Comparison of ENCODE assay signal across 19 cellular contexts in the genomic region with DNA sequence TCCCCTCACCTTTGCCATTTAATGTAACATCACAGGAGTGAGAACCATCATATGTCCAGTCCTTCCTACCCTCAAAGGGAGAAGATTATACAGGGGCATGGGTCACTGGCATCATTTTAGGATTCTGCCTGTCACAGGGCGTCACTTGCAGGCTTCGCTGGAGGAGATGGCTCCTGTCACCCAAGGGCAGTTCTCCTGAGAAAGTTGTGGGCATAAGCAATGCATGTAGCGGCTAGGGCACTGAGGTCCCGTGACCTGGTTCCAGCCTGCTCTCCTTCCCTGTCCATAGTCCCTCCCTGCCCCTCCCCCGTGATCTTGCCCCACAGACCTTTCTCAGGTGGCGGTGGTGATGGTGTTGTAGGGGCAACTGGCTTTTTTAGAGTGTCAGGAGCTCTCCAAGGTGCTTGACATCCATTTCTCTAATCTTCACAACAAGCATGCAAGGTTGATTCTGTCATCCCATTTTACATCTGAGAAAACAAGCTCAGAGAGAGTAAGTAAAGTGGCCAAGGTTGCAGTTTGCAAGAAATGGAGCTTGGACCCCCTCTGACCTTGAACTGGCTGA.
DNase-seq lines count a peak whose midpoint lies in the region; ATAC-seq and TF ChIP-seq lines count a peak whose summit lies in the region.
"Had no signal": no experiment of that assay in that cellular context is flagged by ENCODE, and none has a peak within 500 bp of the region (broad histone marks: within the 10 kb centered on the region; RNA-seq: fewer than 3 reads in every experiment).

No MANE protein-coding gene starts in this region.

- ATAC-seq in DND-41 (ENCODE audit: insufficient read depth, low read depth) (no peak), GM18873 (IDR thresholded peaks at IDR 0.05; ENCODE audit: low FRiP score, unreplicated experiment) (no peak), HG02798 (IDR thresholded peaks at IDR 0.05; ENCODE audit: poor library complexity, unreplicated experiment) (no peak), HG03025 (IDR thresholded peaks at IDR 0.05; ENCODE audit: low FRiP score, unreplicated experiment) (no peak)

- no peaks in the 10 kb centered on the region for H3K79me2 ChIP-seq in DND-41 (ENCODE audit: insufficient read depth, low read length)

- H3K4me3 ChIP-seq in DND-41 (ENCODE audit: low read depth in 1 of 2, low read length in 2 of 2): no peak overlapping the region
- H3K4me3 ChIP-seq in HEK293 (ENCODE audit: low read depth, low read length): no peak overlapping the region

- POLR2A ChIA-PET in HEK293 (lab: Yijun Ruan, JAX): no interaction called here

- peak; percentile 6 for DNase-seq in DND-41
- DNase-seq in astrocyte of the hippocampus (ENCODE audit: low read depth, low spot score): peak; percentile 28
- peak; percentile 61 for DNase-seq in left kidney (ENCODE audit: low read depth, low spot score)
- DNase-seq: ACHN; CD4-positive, CD25-positive, alpha-beta regulatory T cell; DMS53; Karpas-422; MM.1S; NCI-H1105 treated with DMSO at 0.1 percent for 48 hours; NCI-H1930; NCI-H2171 treated with DMSO at 0.1 percent for 48 hours; NCI-H510A; NCI-H82; SHP77 treated with DMSO at 0.1 percent for 48 hours had no signal

- no peak overlapping the region for H3K27ac ChIP-seq in DND-41 (ENCODE audit: low read length)
- H3K27ac ChIP-seq in HEK293 (ENCODE audit: extremely low read depth, low read depth, low read length): no peak overlapping the region
- H3K27ac ChIP-seq: HL-60 had no signal

- TF ChIP-seq CTCF in DND-41 (IDR thresholded peaks at IDR 0.05; ENCODE audit: borderline replicate concordance, extremely low read depth, low read length, poor library complexity, severe bottlenecking) (no peak), HEK293 (tag by site-specific recombination; IDR thresholded peaks at IDR 0.05) (no peak)

- no peaks in the 10 kb centered on the region for H3K27me3 ChIP-seq in DND-41 (ENCODE audit: insufficient read depth, low read length, poor library complexity)

- H3K36me3 ChIP-seq in DND-41 (ENCODE audit: insufficient read depth, low read length): no peaks in the 10 kb centered on the region
- H3K36me3 ChIP-seq in HEK293 (ENCODE audit: control insufficient read depth in 2 of 2, insufficient read depth in 1 of 2, low read length in 2 of 2): no peaks in the 10 kb centered on the region

- no peak overlapping the region for H3K4me2 ChIP-seq in DND-41 (ENCODE audit: insufficient read depth, low read length)

- H3K9me3 ChIP-seq in DND-41 (ENCODE audit: insufficient read depth, low read length, severe bottlenecking) (no peaks in the 10 kb centered on the region), HEK293 (ENCODE audit: control insufficient read depth, insufficient read depth, low read depth, low read length) (no peaks in the 10 kb centered on the region)

- H2AFZ ChIP-seq in DND-41 (ENCODE audit: low read depth, low read length): no peak overlapping the region

- no peaks in the 10 kb centered on the region for H4K20me1 ChIP-seq in DND-41 (ENCODE audit: insufficient read depth, low read length)

- no peaks in the 10 kb centered on the region for H3K4me1 ChIP-seq in DND-41 (ENCODE audit: insufficient read depth, low read length)
- H3K4me1 ChIP-seq in HEK293 (ENCODE audit: control insufficient read depth, insufficient read depth, low read length): peaks cover 1% of the 10 kb centered on the region; the same call in 1 of the 2 replicates

- no peak overlapping the region for H3K9ac ChIP-seq in DND-41 (ENCODE audit: low read depth, low read length)

- CTCF ChIA-PET in HEK293 (lab: Yijun Ruan, JAX): no interaction called here

TF ChIP-seq in HEK293, 187 proteins besides CTCF, POLR2A, EP300 and RAD21:
- TF ChIP-seq ZNF423 (tag by site-specific recombination; IDR thresholded peaks at IDR 0.05) (no peak), SALL2 (tag by site-specific recombination; IDR thresholded peaks at IDR 0.05; ENCODE audit: borderline replicate concordance) (no peak), ZNF280D (tag by site-specific recombination; IDR thresholded peaks at IDR 0.05) (no peak), KLF1 (tag by site-specific recombination; IDR thresholded peaks at IDR 0.05) (no peak)
- TF ChIP-seq, protein P1, sequence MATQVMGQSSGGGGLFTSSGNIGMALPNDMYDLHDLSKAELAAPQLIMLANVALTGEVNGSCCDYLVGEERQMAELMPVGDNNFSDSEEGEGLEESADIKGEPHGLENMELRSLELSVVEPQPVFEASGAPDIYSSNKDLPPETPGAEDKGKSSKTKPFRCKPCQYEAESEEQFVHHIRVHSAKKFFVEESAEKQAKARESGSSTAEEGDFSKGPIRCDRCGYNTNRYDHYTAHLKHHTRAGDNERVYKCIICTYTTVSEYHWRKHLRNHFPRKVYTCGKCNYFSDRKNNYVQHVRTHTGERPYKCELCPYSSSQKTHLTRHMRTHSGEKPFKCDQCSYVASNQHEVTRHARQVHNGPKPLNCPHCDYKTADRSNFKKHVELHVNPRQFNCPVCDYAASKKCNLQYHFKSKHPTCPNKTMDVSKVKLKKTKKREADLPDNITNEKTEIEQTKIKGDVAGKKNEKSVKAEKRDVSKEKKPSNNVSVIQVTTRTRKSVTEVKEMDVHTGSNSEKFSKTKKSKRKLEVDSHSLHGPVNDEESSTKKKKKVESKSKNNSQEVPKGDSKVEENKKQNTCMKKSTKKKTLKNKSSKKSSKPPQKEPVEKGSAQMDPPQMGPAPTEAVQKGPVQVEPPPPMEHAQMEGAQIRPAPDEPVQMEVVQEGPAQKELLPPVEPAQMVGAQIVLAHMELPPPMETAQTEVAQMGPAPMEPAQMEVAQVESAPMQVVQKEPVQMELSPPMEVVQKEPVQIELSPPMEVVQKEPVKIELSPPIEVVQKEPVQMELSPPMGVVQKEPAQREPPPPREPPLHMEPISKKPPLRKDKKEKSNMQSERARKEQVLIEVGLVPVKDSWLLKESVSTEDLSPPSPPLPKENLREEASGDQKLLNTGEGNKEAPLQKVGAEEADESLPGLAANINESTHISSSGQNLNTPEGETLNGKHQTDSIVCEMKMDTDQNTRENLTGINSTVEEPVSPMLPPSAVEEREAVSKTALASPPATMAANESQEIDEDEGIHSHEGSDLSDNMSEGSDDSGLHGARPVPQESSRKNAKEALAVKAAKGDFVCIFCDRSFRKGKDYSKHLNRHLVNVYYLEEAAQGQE (tag by site-specific recombination; IDR thresholded peaks at IDR 0.05): peak; percentile 84

Comparison
In these comparisons a context has a peak if more than half of its experiments do, and no peak if none do; other contexts are left out.
1. DNase-seq: peak in every context shown above with its lines; median percentile 61 in left kidney; 28 in astrocyte of the hippocampus; 6 in DND-41.